In the genomic region with DNA sequence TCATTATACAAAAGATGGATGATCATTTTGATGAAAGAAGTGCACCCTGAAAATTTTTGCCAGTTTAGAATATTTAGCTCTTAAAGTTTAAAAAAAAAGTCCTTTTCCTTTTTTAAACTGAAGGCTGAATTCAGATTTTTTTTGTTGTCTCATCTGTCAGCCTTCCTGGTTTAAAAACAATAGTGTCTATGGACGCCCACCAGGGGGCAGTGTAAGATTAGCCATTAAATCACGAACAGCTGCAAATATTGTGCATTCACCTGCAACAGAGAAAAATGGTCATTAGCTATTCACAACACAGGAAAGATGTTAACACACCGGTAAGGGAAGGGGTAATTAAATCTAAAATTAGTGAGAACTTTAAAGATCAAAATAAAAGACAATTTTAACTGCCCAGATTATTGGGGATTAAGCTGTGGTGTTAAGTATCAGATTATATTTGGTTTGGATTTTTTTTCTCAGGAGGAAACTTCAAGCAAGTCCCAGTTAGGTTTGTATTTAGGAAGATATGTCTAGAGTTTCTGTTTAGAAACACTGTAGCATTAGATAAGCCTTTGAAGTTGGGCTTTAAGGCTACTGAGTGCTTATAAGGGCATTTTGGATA, we compare ENCODE assay signal across 8 cellular contexts. TPM values are rescaled to one million over a fixed set of nuclear protein-coding genes. Genes with fewer than 3 reads are reported as not detected.
DNase-seq lines count a peak whose midpoint lies in the region; ATAC-seq and TF ChIP-seq lines count a peak whose summit lies in the region.

No MANE protein-coding gene starts in this region.

- H3K36me3 Mint-ChIP-seq in activated CD4-positive, alpha-beta memory T cell treated with anti-CD3 and anti-CD28 coated beads, Interleukin-2, amount 10 ng/mL, durations not matched to agents 7 days and 5 days (ENCODE audit: low read depth): peaks cover 21% of the 10 kb centered on the region
- peaks cover 33% of the 10 kb centered on the region for H3K36me3 Mint-ChIP-seq in stimulated activated effector memory CD8-positive, alpha-beta T cell treated with anti-CD3 and anti-CD28 coated beads, Interleukin-12 subunit alpha, Interleukin-12 subunit beta, amount 100 ng/mL, for 72 hours

- H3K27me3 Mint-ChIP-seq in activated CD4-positive, alpha-beta memory T cell treated with anti-CD3 and anti-CD28 coated beads, Interleukin-2, amount 10 ng/mL, durations not matched to agents 7 days and 5 days: no peaks in the 10 kb centered on the region

- H3K9me3 Mint-ChIP-seq in activated CD4-positive, alpha-beta memory T cell treated with anti-CD3 and anti-CD28 coated beads, Interleukin-2, amount 10 ng/mL, durations not matched to agents 7 days and 5 days: no peaks in the 10 kb centered on the region
- H3K9me3 Mint-ChIP-seq in stimulated activated effector memory CD8-positive, alpha-beta T cell treated with anti-CD3 and anti-CD28 coated beads, Interleukin-12 subunit alpha, Interleukin-12 subunit beta, amount 100 ng/mL, for 72 hours: no peaks in the 10 kb centered on the region

- no peak overlapping the region for H3K4me3 ChIP-seq in AG04449 (ENCODE audit: low read depth, low read length)
- H3K4me3 ChIP-seq in HAP-1: no peak overlapping the region
- no peak overlapping the region for H3K4me3 ChIP-seq in effector memory CD4-positive, alpha-beta T cell (ENCODE audit: insufficient read depth, low read depth, low read length, poor library complexity, severe bottlenecking)

- H3K4me1 ChIP-seq in HAP-1: peaks cover 4% of the 10 kb centered on the region
- peaks cover 4% of the 10 kb centered on the region for H3K4me1 ChIP-seq in effector memory CD4-positive, alpha-beta T cell (ENCODE audit: control insufficient read depth, insufficient read depth, low read length, poor library complexity, severe bottlenecking)

- no peaks in the 10 kb centered on the region for H3K9me3 ChIP-seq in HAP-1
- H3K9me3 ChIP-seq in effector memory CD4-positive, alpha-beta T cell (ENCODE audit: control insufficient read depth, low read length): no peaks in the 10 kb centered on the region

- DNase-seq in AG04449 (ENCODE audit: low read depth, low spot score) (no peak), HAP-1 (ENCODE audit: low spot score in 2 of 2) (peak; percentile 64 to 85), NCI-H748 (lab: John Stamatoyannopoulos, UW; ENCODE audit: unreplicated experiment) (peak; percentile 69), mucosa of gallbladder (ENCODE audit: low spot score) (peak; percentile 75)
- DNase-seq in activated CD4-positive, alpha-beta memory T cell treated with anti-CD3 and anti-CD28 coated beads, Interleukin-2, amount 10 ng/mL, durations not matched to agents 7 days and 5 days: peak; percentile 68
- DNase-seq in effector memory CD4-positive, alpha-beta T cell: peak; percentile 34 to 55 (median 44)
- DNase-seq in stimulated activated effector memory CD8-positive, alpha-beta T cell treated with anti-CD3 and anti-CD28 coated beads, Interleukin-12 subunit alpha, Interleukin-12 subunit beta, amount 100 ng/mL, for 72 hours (ENCODE audit: low spot score in 2 of 2): peak; percentile 43 to 61

- H3K27ac ChIP-seq in effector memory CD4-positive, alpha-beta T cell (ENCODE audit: insufficient read depth, low read length, poor library complexity, severe bottlenecking): no peak overlapping the region

- peak; percentile 40 for TF ChIP-seq CTCF in AG04449 (IDR thresholded peaks at IDR 0.05; ENCODE audit: insufficient read depth, low read length, missing control alignments)

- no peak overlapping the region for H3K27ac Mint-ChIP-seq in activated CD4-positive, alpha-beta memory T cell treated with anti-CD3 and anti-CD28 coated beads, Interleukin-2, amount 10 ng/mL, durations not matched to agents 7 days and 5 days
- H3K27ac Mint-ChIP-seq in stimulated activated effector memory CD8-positive, alpha-beta T cell treated with anti-CD3 and anti-CD28 coated beads, Interleukin-12 subunit alpha, Interleukin-12 subunit beta, amount 100 ng/mL, for 72 hours: no peak overlapping the region

- POLR2A ChIA-PET in AG04449 (lab: Yijun Ruan, JAX): no interaction called here
- POLR2A ChIA-PET in activated CD4-positive, alpha-beta memory T cell treated with anti-CD3 and anti-CD28 coated beads, Interleukin-2, amount 10 ng/mL, durations not matched to agents 7 days and 5 days (lab: Charles Lee): no interaction called here

- peaks cover 41% of the 10 kb centered on the region for H3K36me3 ChIP-seq in HAP-1 (replicated peaks)
- H3K36me3 ChIP-seq in effector memory CD4-positive, alpha-beta T cell (ENCODE audit: control insufficient read depth, insufficient read depth, low read length): peaks cover 5% of the 10 kb centered on the region

- CTCF ChIA-PET in AG04449 (lab: Yijun Ruan, JAX): interaction anchor here (0.6 to 4.9 kb wide), 36 partner anchors 11 to 603 kb away, joined by 3 to 42 read pairs (median 4); no protein-coding TSS in a partner anchor
- CTCF ChIA-PET in activated CD4-positive, alpha-beta memory T cell treated with anti-CD3 and anti-CD28 coated beads, Interleukin-2, amount 10 ng/mL, durations not matched to agents 7 days and 5 days (lab: Charles Lee): interaction anchor here (0.6 to 4.3 kb wide), 14 partner anchors 11 to 601 kb away, joined by 3 to 42 read pairs (median 5); a partner anchor contains a TSS

- no peak overlapping the region for H3K4me3 Mint-ChIP-seq in activated CD4-positive, alpha-beta memory T cell treated with anti-CD3 and anti-CD28 coated beads, Interleukin-2, amount 10 ng/mL, durations not matched to agents 7 days and 5 days
- no peak overlapping the region for H3K4me3 Mint-ChIP-seq in stimulated activated effector memory CD8-positive, alpha-beta T cell treated with anti-CD3 and anti-CD28 coated beads, Interleukin-12 subunit alpha, Interleukin-12 subunit beta, amount 100 ng/mL, for 72 hours

- no peak for ATAC-seq in stimulated activated effector memory CD8-positive, alpha-beta T cell treated with anti-CD3 and anti-CD28 coated beads, Interleukin-12 subunit alpha, Interleukin-12 subunit beta, amount 100 ng/mL, for 72 hours
- ATAC-seq in GM21515 (IDR thresholded peaks at IDR 0.05; ENCODE audit: unreplicated experiment): no peak

- in situ Hi-C loops in HAP-1 (cut with MboI; ENCODE audit: low sequenced_read_pairs): loop anchor here (25.0 kb wide), 1 partner anchor 511 kb away; no protein-coding TSS in a partner anchor

- peaks cover 2% of the 10 kb centered on the region for H3K4me1 Mint-ChIP-seq in activated CD4-positive, alpha-beta memory T cell treated with anti-CD3 and anti-CD28 coated beads, Interleukin-2, amount 10 ng/mL, durations not matched to agents 7 days and 5 days
- peaks cover 6% of the 10 kb centered on the region for H3K4me1 Mint-ChIP-seq in stimulated activated effector memory CD8-positive, alpha-beta T cell treated with anti-CD3 and anti-CD28 coated beads, Interleukin-12 subunit alpha, Interleukin-12 subunit beta, amount 100 ng/mL, for 72 hours

- no peaks in the 10 kb centered on the region for H3K27me3 ChIP-seq in HAP-1 (ENCODE audit: low read depth)
- no peaks in the 10 kb centered on the region for H3K27me3 ChIP-seq in effector memory CD4-positive, alpha-beta T cell (replicated peaks; ENCODE audit: control insufficient read depth, insufficient read depth, low read length, poor library complexity, severe bottlenecking)

RNA-seq across cellular contexts. Expression of a gene that starts 4.4 kb away (rescaled TPM):
- 10 to 100 TPM; 22.8 to 23.2 TPM for total RNA-seq in activated CD4-positive, alpha-beta memory T cell treated with anti-CD3 and anti-CD28 coated beads, Interleukin-2, amount 10 ng/mL, durations not matched to agents 7 days and 5 days
- total RNA-seq in mucosa of gallbladder: 12.3 TPM

RNA-seq across cellular contexts. Expression of a gene that starts 28.5 kb away (rescaled TPM):
- total RNA-seq in activated CD4-positive, alpha-beta memory T cell treated with anti-CD3 and anti-CD28 coated beads, Interleukin-2, amount 10 ng/mL, durations not matched to agents 7 days and 5 days: not detected
- not detected for total RNA-seq in mucosa of gallbladder
